Comparison of ENCODE assay signal across 24 cellular contexts in the genomic region with DNA sequence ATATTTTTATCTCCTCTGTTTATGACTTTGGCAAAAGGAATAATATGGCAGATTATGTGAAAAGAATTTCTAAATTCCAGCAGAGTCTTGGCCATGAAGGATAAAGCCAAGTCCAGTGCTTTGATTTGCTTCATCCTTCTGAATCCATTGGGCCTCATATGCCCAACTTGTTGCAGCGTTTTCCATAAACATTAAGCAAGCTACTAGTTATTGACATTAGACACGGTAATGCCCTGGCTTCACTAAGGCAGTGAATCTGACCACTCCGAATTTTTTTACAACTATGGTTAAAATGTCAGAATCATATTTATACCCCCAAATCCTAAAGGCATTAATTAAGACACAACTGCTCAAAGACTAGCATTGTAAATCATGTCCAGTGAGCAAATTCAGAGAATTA.
"Had no signal": no experiment of that assay in that cellular context is flagged by ENCODE, and none has a peak within 500 bp of the region (broad histone marks: within the 10 kb centered on the region; RNA-seq: fewer than 3 reads in every experiment).

No MANE protein-coding gene starts in this region.

- DNase-seq: activated CD4-positive, alpha-beta T cell treated with anti-CD3 and anti-CD28 coated beads for 1 hour; activated CD4-positive, alpha-beta T cell treated with anti-CD3 and anti-CD28 coated beads, Interleukin-2, amount 50 U/mL, for 4 hours; activated CD8-positive, alpha-beta memory T cell treated with anti-CD3 and anti-CD28 coated beads, Interleukin-2, amount 50 U/mL, for 48 hours; activated naive CD4-positive, alpha-beta T cell; activated naive CD8-positive, alpha-beta T cell treated with anti-CD3 and anti-CD28 coated beads, Interleukin-2, amount 10 ng/mL, durations not matched to agents 7 days and 5 days; activated T-cell treated with anti-CD3 and anti-CD28 coated beads, Interleukin-2, amount 50 U/mL, for 4 hours; amniotic stem cell; cerebellar nuclear complex; cortex of kidney; erythroblast; foreskin fibroblast; left lung; mammary epithelial cell; nucleus accumbens; sigmoid colon; stimulated activated CD4-positive, alpha-beta T cell treated with anti-CD3 and anti-CD28 coated beads, Interleukin-15, amount 100 ng/mL, for 24 hours; T-helper 1 cell; T-helper 9 cell; transverse colon had no signal

- H3K36me3 ChIP-seq: breast epithelium, left lung, sigmoid colon, transverse colon had no signal

- H3K27me3 ChIP-seq: breast epithelium, left lung, sigmoid colon, transverse colon had no signal

- H3K9me3 Mint-ChIP-seq: activated T-cell treated with anti-CD3 and anti-CD28 coated beads, Interleukin-2, amount 50 U/mL, for 4 hours had no signal

- H3K27me3 Mint-ChIP-seq: activated naive CD8-positive, alpha-beta T cell treated with anti-CD3 and anti-CD28 coated beads, Interleukin-2, amount 10 ng/mL, durations not matched to agents 7 days and 5 days; stimulated activated memory B cell treated with anti-CD40 and anti-IgM and Interleukin-4, amounts not matched to agents 10 μg/mL and 1 μg/mL and 100 μg/mL, for 72 hours had no signal

- H3K27ac Mint-ChIP-seq: activated naive CD8-positive, alpha-beta T cell treated with anti-CD3 and anti-CD28 coated beads, Interleukin-2, amount 10 ng/mL, durations not matched to agents 7 days and 5 days; activated T-helper 2 cell treated with anti-CD3 and anti-CD28 coated beads, Interferon-gamma antibody, Interleukin-2, Interleukin-4, amounts not matched to agents 10 μg/mL and 5 μg/mL and 100 μg/mL, durations not matched to agents 14 hours and 24 hours and 36 hours; stimulated activated memory B cell treated with anti-CD40 and anti-IgM and Interleukin-4, amounts not matched to agents 10 μg/mL and 1 μg/mL and 100 μg/mL, for 72 hours had no signal

- H3K4me3 ChIP-seq: breast epithelium, left lung, sigmoid colon, smooth muscle cell, transverse colon had no signal

- H3K27ac ChIP-seq: breast epithelium, left lung, parathyroid adenoma, sigmoid colon, transverse colon had no signal

- H3K9me3 ChIP-seq: breast epithelium, left lung, sigmoid colon, transverse colon had no signal

- H3K4me3 Mint-ChIP-seq: activated naive CD8-positive, alpha-beta T cell treated with anti-CD3 and anti-CD28 coated beads, Interleukin-2, amount 10 ng/mL, durations not matched to agents 7 days and 5 days; activated T-cell treated with anti-CD3 and anti-CD28 coated beads, Interleukin-2, amount 50 U/mL, for 4 hours; stimulated activated memory B cell treated with anti-CD40 and anti-IgM and Interleukin-4, amounts not matched to agents 10 μg/mL and 1 μg/mL and 100 μg/mL, for 72 hours had no signal

- ATAC-seq: activated T-cell treated with anti-CD3 and anti-CD28 coated beads, Interleukin-2, amount 50 U/mL, for 4 hours; left lung; stimulated activated memory B cell treated with anti-CD40 and anti-IgM and Interleukin-4, amounts not matched to agents 10 μg/mL and 1 μg/mL and 100 μg/mL, for 72 hours had no signal

- H3K4me1 ChIP-seq: breast epithelium, left lung, parathyroid adenoma had no signal
